9 cellular contexts compared by ENCODE assay signal in genomic region chr1:118987431-118988185, GRCh38. TPM values are rescaled to one million over a fixed set of nuclear protein-coding genes. Genes with fewer than 3 reads are reported as not detected.
DNase-seq lines count a peak whose midpoint lies in the region; ATAC-seq and TF ChIP-seq lines count a peak whose summit lies in the region.
"Had no signal": no experiment of that assay in that cellular context is flagged by ENCODE, and none has a peak within 500 bp of the region (broad histone marks: within the 10 kb centered on the region; RNA-seq: fewer than 3 reads in every experiment).

No MANE protein-coding gene starts in this region.

- peaks cover 4% of the 10 kb centered on the region for H3K36me3 Mint-ChIP-seq in T-cell

- peaks cover 86 to 96% of the 10 kb centered on the region in 2 donors for H3K27me3 Mint-ChIP-seq in T-cell

- no peak overlapping the region for H3K27ac Mint-ChIP-seq in T-cell

- peak; percentile 15 for DNase-seq in activated CD4-positive, alpha-beta T cell treated with anti-CD3 and anti-CD28 coated beads for 48 hours
- no peak for DNase-seq in activated CD4-positive, alpha-beta T cell treated with anti-CD3 and anti-CD28 coated beads, Interleukin-2, amount 50 U/mL, for 4 hours
- DNase-seq in T-cell (no peak), C1 segment of cervical spinal cord (lab: John Stamatoyannopoulos, UW) (no peak), Kasumi-1 (lab: John Stamatoyannopoulos, UW) (no peak)
- DNase-seq: stimulated activated CD4-positive, alpha-beta T cell treated with anti-CD3 and anti-CD28 coated beads, Interleukin-1b, Interleukin-23, amount 100 ng/mL, for 48 hours had no signal

- H3K27me3 ChIP-seq in iPS-15b (ENCODE audit: control insufficient read depth, insufficient read depth, low read length) (peaks cover 100% of the 10 kb centered on the region), subcutaneous abdominal adipose tissue (ENCODE audit: control insufficient read depth in 5 of 5, insufficient read depth in 4 of 5, low read length in 5 of 5) (peaks cover 0 to 44% (median 23%) of the 10 kb centered on the region in 5 donors)

- no peak for ATAC-seq in T-cell (replicated peaks in 1 of 4)

- peak overlapping the region; percentile 46 for H3K4me3 ChIP-seq in WI38 (ENCODE audit: low read depth, low read length)
- peak overlapping the region; percentile 43 for H3K4me3 ChIP-seq in iPS-15b (ENCODE audit: low read depth, low read length)
- H3K4me3 ChIP-seq in subcutaneous abdominal adipose tissue (ENCODE audit: low read depth in 1 of 5, low read length in 5 of 5): peak overlapping the region; percentile 77 to 92 (median 88)

- H3K4me1 Mint-ChIP-seq in T-cell: peaks cover 26 to 42% (median 28%) of the 10 kb centered on the region in 3 donors

- H3K36me3 ChIP-seq in iPS-15b (ENCODE audit: control insufficient read depth, insufficient read depth, low read length) (no peaks in the 10 kb centered on the region), subcutaneous abdominal adipose tissue (ENCODE audit: control insufficient read depth in 5 of 5, insufficient read depth in 5 of 5, low read length in 5 of 5) (no peaks in the 10 kb centered on the region)

- POLR2A ChIA-PET in T-cell (lab: Charles Lee): no interaction called here

- no peak overlapping the region for H3K9ac ChIP-seq in iPS-15b (ENCODE audit: low read depth, low read length)
- peak overlapping the region; percentile 72 to 96 (median 84) for H3K9ac ChIP-seq in subcutaneous abdominal adipose tissue (ENCODE audit: low read length in 5 of 5)

- H3K27ac ChIP-seq in subcutaneous abdominal adipose tissue (ENCODE audit: low read depth, low read length): peak overlapping the region; percentile 93

- no peak for TF ChIP-seq CTCF in WI38 (IDR thresholded peaks at IDR 0.05; ENCODE audit: low read depth, low read length)

- H3K4me1 ChIP-seq in iPS-15b (ENCODE audit: control insufficient read depth, insufficient read depth, low read length): peaks cover 19% of the 10 kb centered on the region
- peaks cover 4 to 64% (median 53%) of the 10 kb centered on the region in 5 donors for H3K4me1 ChIP-seq in subcutaneous abdominal adipose tissue (ENCODE audit: control insufficient read depth in 5 of 5, insufficient read depth in 5 of 5, low read length in 5 of 5)

- peak overlapping the region in 1 of 3 donors; percentile 74 for H3K4me3 Mint-ChIP-seq in T-cell

- H3K9me3 Mint-ChIP-seq in T-cell: peaks cover 0 to 15% (median 5%) of the 10 kb centered on the region in 3 donors

- CTCF ChIA-PET in T-cell (lab: Charles Lee): no interaction called here

- H3K9me3 ChIP-seq in iPS-15b (ENCODE audit: control insufficient read depth, insufficient read depth, low read length) (no peaks in the 10 kb centered on the region), subcutaneous abdominal adipose tissue (ENCODE audit: control insufficient read depth in 5 of 5, low read length in 5 of 5) (no peaks in the 10 kb centered on the region)

RNA-seq across cellular contexts. Expression of gene TBX15, which starts 0.5 kb away (rescaled TPM):
- under 1 TPM in 1 of 5 donors, not detected in 4; 0.12 TPM for total RNA-seq in T-cell
